Comparison of ENCODE assay signal across 1 cellular context in the genomic region with DNA sequence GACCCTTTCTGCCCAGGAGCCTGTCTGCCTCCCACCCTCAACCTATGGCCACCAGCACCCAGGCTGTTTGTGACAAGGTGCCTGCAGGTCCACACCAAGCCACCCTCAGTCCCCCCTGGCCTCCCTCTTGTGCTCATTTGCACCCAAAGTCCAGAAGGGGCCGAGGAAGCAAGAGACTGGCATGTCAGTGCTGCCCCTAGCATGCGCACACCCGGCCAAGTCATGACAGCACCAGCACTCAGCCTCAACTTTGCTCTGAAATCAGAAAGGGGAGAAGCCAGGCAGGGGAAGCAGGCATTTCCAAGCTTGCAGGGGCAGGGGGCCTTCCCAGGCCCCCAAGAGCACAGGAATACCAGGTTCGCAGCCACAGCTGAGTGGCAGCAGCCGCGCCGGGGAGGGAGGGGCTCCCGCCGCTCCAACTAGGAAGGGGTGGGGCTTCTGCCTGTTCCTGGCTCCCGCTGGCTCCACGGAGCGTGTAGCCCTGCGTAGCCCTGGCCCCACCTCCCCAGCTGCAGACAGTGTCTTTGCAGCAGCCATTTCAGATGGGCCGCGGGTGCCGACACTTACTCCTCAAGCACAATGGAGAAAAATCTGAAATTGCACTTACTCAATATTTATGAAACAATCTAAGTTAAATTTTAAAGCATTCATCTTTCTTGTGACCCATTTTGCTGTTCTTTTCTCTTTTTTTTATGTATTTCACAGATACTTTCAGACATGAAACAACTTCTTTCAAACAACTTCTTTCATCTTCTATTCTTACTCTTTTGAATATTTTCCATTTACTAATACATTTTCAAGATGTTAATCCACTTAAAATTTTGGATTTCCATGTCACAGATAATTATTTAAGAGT.
TF ChIP-seq lines count a peak whose summit lies in the region.

No MANE protein-coding gene starts in this region.

TF ChIP-seq in GM23338, 12 proteins besides CTCF, POLR2A, EP300 and RAD21 (continued from another document):
- TF ChIP-seq ZNF462 (CRISPR knock-in tag; IDR thresholded peaks at IDR 0.05) (no peak), EZH2 (IDR thresholded peaks at IDR 0.05; ENCODE audit: low read depth, unreplicated experiment) (no peak), NANOG (IDR thresholded peaks at IDR 0.05; ENCODE audit: borderline replicate concordance) (no peak)
- TF ChIP-seq, protein P1, sequence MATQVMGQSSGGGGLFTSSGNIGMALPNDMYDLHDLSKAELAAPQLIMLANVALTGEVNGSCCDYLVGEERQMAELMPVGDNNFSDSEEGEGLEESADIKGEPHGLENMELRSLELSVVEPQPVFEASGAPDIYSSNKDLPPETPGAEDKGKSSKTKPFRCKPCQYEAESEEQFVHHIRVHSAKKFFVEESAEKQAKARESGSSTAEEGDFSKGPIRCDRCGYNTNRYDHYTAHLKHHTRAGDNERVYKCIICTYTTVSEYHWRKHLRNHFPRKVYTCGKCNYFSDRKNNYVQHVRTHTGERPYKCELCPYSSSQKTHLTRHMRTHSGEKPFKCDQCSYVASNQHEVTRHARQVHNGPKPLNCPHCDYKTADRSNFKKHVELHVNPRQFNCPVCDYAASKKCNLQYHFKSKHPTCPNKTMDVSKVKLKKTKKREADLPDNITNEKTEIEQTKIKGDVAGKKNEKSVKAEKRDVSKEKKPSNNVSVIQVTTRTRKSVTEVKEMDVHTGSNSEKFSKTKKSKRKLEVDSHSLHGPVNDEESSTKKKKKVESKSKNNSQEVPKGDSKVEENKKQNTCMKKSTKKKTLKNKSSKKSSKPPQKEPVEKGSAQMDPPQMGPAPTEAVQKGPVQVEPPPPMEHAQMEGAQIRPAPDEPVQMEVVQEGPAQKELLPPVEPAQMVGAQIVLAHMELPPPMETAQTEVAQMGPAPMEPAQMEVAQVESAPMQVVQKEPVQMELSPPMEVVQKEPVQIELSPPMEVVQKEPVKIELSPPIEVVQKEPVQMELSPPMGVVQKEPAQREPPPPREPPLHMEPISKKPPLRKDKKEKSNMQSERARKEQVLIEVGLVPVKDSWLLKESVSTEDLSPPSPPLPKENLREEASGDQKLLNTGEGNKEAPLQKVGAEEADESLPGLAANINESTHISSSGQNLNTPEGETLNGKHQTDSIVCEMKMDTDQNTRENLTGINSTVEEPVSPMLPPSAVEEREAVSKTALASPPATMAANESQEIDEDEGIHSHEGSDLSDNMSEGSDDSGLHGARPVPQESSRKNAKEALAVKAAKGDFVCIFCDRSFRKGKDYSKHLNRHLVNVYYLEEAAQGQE (IDR thresholded peaks at IDR 0.05; ENCODE audit: unreplicated experiment), result no peak
